ENCODE assay signal across 10 cellular contexts in genomic region chr1:153680120-153680403, GRCh38. TPM values are rescaled to one million over a fixed set of nuclear protein-coding genes. Genes with fewer than 3 reads are reported as not detected.
DNase-seq lines count a peak whose midpoint lies in the region; ATAC-seq and TF ChIP-seq lines count a peak whose summit lies in the region.
"Had no signal": no experiment of that assay in that cellular context is flagged by ENCODE, and none has a peak within 500 bp of the region (broad histone marks: within the 10 kb centered on the region; RNA-seq: fewer than 3 reads in every experiment).

No MANE protein-coding gene starts in this region.

- no peak for TF ChIP-seq EP300 in transverse colon (IDR thresholded peaks at IDR 0.05; ENCODE audit: low read depth)

- no peak for ATAC-seq in activated T-cell treated with anti-CD3 and anti-CD28 coated beads, Interleukin-2, amount 50 U/mL, for 72 hours (replicated peaks in 1 of 2)

- peaks cover 0 to 3% of the 10 kb centered on the region in 2 donors for H3K36me3 Mint-ChIP-seq in activated T-cell treated with anti-CD3 and anti-CD28 coated beads, Interleukin-2, amount 50 U/mL, for 72 hours (ENCODE audit: insufficient read depth in 2 of 2)
- no peaks in the 10 kb centered on the region for H3K36me3 Mint-ChIP-seq in activated T-cell treated with anti-CD3 and anti-CD28 coated beads, Interleukin-2, amount 50 U/mL, for 24 hours (ENCODE audit: low read depth)
- no peaks in the 10 kb centered on the region for H3K36me3 Mint-ChIP-seq in chondrocyte (ENCODE audit: low read depth)

- no peaks in the 10 kb centered on the region for H3K9me3 Mint-ChIP-seq in activated T-cell treated with anti-CD3 and anti-CD28 coated beads, Interleukin-2, amount 50 U/mL, for 72 hours
- H3K9me3 Mint-ChIP-seq in activated T-cell treated with anti-CD3 and anti-CD28 coated beads, Interleukin-2, amount 50 U/mL, for 24 hours = no peaks in the 10 kb centered on the region
- no peaks in the 10 kb centered on the region for H3K9me3 Mint-ChIP-seq in chondrocyte (ENCODE audit: low read depth)

- no peaks in the 10 kb centered on the region for H3K9me3 ChIP-seq in mesodermal cell (ENCODE audit: control insufficient read depth, low read length)
- no peaks in the 10 kb centered on the region for H3K9me3 ChIP-seq in transverse colon
- no peaks in the 10 kb centered on the region for H3K9me3 ChIP-seq in Peyer's patch

- DNase-seq in activated T-cell treated with anti-CD3 and anti-CD28 coated beads, Interleukin-2, amount 50 U/mL, for 72 hours = no peak
- DNase-seq in activated T-cell treated with anti-CD3 and anti-CD28 coated beads, Interleukin-2, amount 50 U/mL, for 24 hours = no peak
- DNase-seq in chondrocyte (ENCODE audit: low spot score) (no peak), transverse colon (no peak), NCI-H1417 (lab: John Stamatoyannopoulos, UW) (no peak), Peyer's patch (no peak), cerebellum (ENCODE audit: low spot score) (no peak)
- DNase-seq: foreskin keratinocyte had no signal

- peaks cover 25% of the 10 kb centered on the region for H3K4me1 Mint-ChIP-seq in activated T-cell treated with anti-CD3 and anti-CD28 coated beads, Interleukin-2, amount 50 U/mL, for 72 hours (ENCODE audit: low read depth)
- peaks cover 22% of the 10 kb centered on the region for H3K4me1 Mint-ChIP-seq in activated T-cell treated with anti-CD3 and anti-CD28 coated beads, Interleukin-2, amount 50 U/mL, for 24 hours (ENCODE audit: low read depth)
- peaks cover 18% of the 10 kb centered on the region for H3K4me1 Mint-ChIP-seq in chondrocyte (ENCODE audit: low read depth)

- H3K36me3 ChIP-seq in mesodermal cell (ENCODE audit: control insufficient read depth, insufficient read depth, low read length) (no peaks in the 10 kb centered on the region), transverse colon (no peaks in the 10 kb centered on the region), Peyer's patch (no peaks in the 10 kb centered on the region)

- peak overlapping the region; percentile 76 to 86 for H3K4me3 Mint-ChIP-seq in activated T-cell treated with anti-CD3 and anti-CD28 coated beads, Interleukin-2, amount 50 U/mL, for 72 hours
- no peak overlapping the region for H3K4me3 Mint-ChIP-seq in activated T-cell treated with anti-CD3 and anti-CD28 coated beads, Interleukin-2, amount 50 U/mL, for 24 hours
- peak overlapping the region; percentile 36 for H3K4me3 Mint-ChIP-seq in chondrocyte (ENCODE audit: unreplicated experiment)

- intact Hi-C loops in transverse colon (cut with DNase I; ENCODE audit: low total_unique reads) = no loop called here

- TF ChIP-seq POLR2A in transverse colon (IDR thresholded peaks at IDR 0.05) (no peak), Peyer's patch (IDR thresholded peaks at IDR 0.05) (no peak)

- 20 to 29% methylated on average over 1 to 5 of the region's 10 CpGs for WGBS in mesodermal cell (ENCODE audit: insufficient coverage in 2 of 2), 2 experiments
- 20 to 29% methylated on average over 1 to 10 of the region's 10 CpGs for WGBS in transverse colon (ENCODE audit: low coverage in 1 of 2), 2 donors

- H3K27ac Mint-ChIP-seq in activated T-cell treated with anti-CD3 and anti-CD28 coated beads, Interleukin-2, amount 50 U/mL, for 72 hours = no peak overlapping the region
- H3K27ac Mint-ChIP-seq in activated T-cell treated with anti-CD3 and anti-CD28 coated beads, Interleukin-2, amount 50 U/mL, for 24 hours = no peak overlapping the region
- no peak overlapping the region for H3K27ac Mint-ChIP-seq in chondrocyte (ENCODE audit: unreplicated experiment)

- H3K27me3 Mint-ChIP-seq in activated T-cell treated with anti-CD3 and anti-CD28 coated beads, Interleukin-2, amount 50 U/mL, for 72 hours (ENCODE audit: low read depth) = peaks cover 51% of the 10 kb centered on the region
- peaks cover 53% of the 10 kb centered on the region for H3K27me3 Mint-ChIP-seq in activated T-cell treated with anti-CD3 and anti-CD28 coated beads, Interleukin-2, amount 50 U/mL, for 24 hours
- peaks cover 39% of the 10 kb centered on the region for H3K27me3 Mint-ChIP-seq in chondrocyte (ENCODE audit: low read depth)

- H3K4me3 ChIP-seq in mesodermal cell (ENCODE audit: extremely low read depth, insufficient read depth, low read length, poor library complexity, severe bottlenecking) (peak overlapping the region; percentile 46), transverse colon (peak overlapping the region in 3 of 4 donors; percentile 16 to 53 (median 44)), Peyer's patch (peak overlapping the region in 1 of 4 donors; percentile 60)

- in situ Hi-C loops in transverse colon (cut with MboI; ENCODE audit: low pct_ligation_motif_present in 1 of 4, low pct_unique_long_range_greater_than_20kb in 1 of 4, low sequenced_read_pairs in 3 of 4) = loop anchor here in 1 of 4 donors (25.0 kb wide), 1 partner anchor 307 kb away; the partner anchor contains the start of genes JTB, RAB13 and RPS27

- H3K27me3 ChIP-seq in transverse colon = peaks cover 49% of the 10 kb centered on the region
- H3K27me3 ChIP-seq in Peyer's patch = peaks cover 0 to 22% of the 10 kb centered on the region in 2 donors

- H3K27ac ChIP-seq in mesodermal cell (ENCODE audit: low read depth, low read length, severe bottlenecking) (no peak overlapping the region), transverse colon (no peak overlapping the region), Peyer's patch (no peak overlapping the region)
- H3K27ac ChIP-seq: foreskin keratinocyte, parathyroid adenoma had no signal

- TF ChIP-seq CTCF in chondrocyte (IDR thresholded peaks at IDR 0.05) (no peak), transverse colon (IDR thresholded peaks at IDR 0.05) (no peak), Peyer's patch (IDR thresholded peaks at IDR 0.05) (no peak)

- H3K4me1 ChIP-seq in mesodermal cell (ENCODE audit: control insufficient read depth, insufficient read depth, low read length, poor library complexity, severe bottlenecking) (no peaks in the 10 kb centered on the region), transverse colon (peaks cover 10 to 27% (median 20%) of the 10 kb centered on the region in 4 donors), Peyer's patch (peaks cover 3 to 25% (median 19%) of the 10 kb centered on the region in 4 donors)
- H3K4me1 ChIP-seq: parathyroid adenoma had no signal

RNA-seq across cellular contexts. Expression of gene NPR1, which starts 1.6 kb away (rescaled TPM):
- under 1 TPM; 0.07 to 0.29 TPM for total RNA-seq in activated T-cell treated with anti-CD3 and anti-CD28 coated beads, Interleukin-2, amount 50 U/mL, for 72 hours
- total RNA-seq in chondrocyte (0.21 to 0.27 TPM in 2 of 3 replicates, not detected in the other), transverse colon (10 to 100 TPM in 3 of 4 donors, 1 to 10 TPM in 1; 9.8 to 25.1 (median 13.4) TPM), Peyer's patch (10 to 100 TPM in 2 of 4 donors, 1 to 10 TPM in 2; 5.0 to 17.3 (median 10.9) TPM), cerebellum (0.91 TPM)
- polyA plus RNA-seq in mesodermal cell (2013, experiment 1 of 2) = 7.4 TPM
- polyA plus RNA-seq in mesodermal cell (2013, experiment 2 of 2) = 5.7 TPM
- total RNA-seq: foreskin keratinocyte had no signal
- polyA plus RNA-seq: foreskin keratinocyte had no signal

RNA-seq across cellular contexts. Expression of gene ILF2, which starts 9.3 kb away (rescaled TPM):
- 100 to 1,000 TPM; 245 to 312 TPM for total RNA-seq in activated T-cell treated with anti-CD3 and anti-CD28 coated beads, Interleukin-2, amount 50 U/mL, for 72 hours
- 120 to 164 TPM (median 122 TPM) in 3 replicates for total RNA-seq in chondrocyte
- 369 TPM for polyA plus RNA-seq in mesodermal cell (2013, experiment 1 of 2)
- 367 TPM for polyA plus RNA-seq in mesodermal cell (2013, experiment 2 of 2)
- total RNA-seq in transverse colon = 100 to 1,000 TPM in 1 of 4 donors, 10 to 100 TPM in 3; 16.5 to 102 (median 66.5) TPM
- total RNA-seq in Peyer's patch = 10 to 100 TPM; 31.4 to 67.7 (median 47.2) TPM
- 122 TPM for total RNA-seq in cerebellum

RNA-seq across cellular contexts. Expression of gene SNAPIN, which starts 21.6 kb away (rescaled TPM):
- total RNA-seq in activated T-cell treated with anti-CD3 and anti-CD28 coated beads, Interleukin-2, amount 50 U/mL, for 72 hours = 10 to 100 TPM; 31.1 to 31.8 TPM
- 31.1 to 41.8 TPM (median 35.9 TPM) in 3 replicates for total RNA-seq in chondrocyte
- 33.3 TPM for polyA plus RNA-seq in mesodermal cell (2013, experiment 1 of 2)
- polyA plus RNA-seq in mesodermal cell (2013, experiment 2 of 2) = 32.8 TPM
- total RNA-seq in transverse colon = 10 to 100 TPM; 10.5 to 38.4 (median 27.4) TPM
- total RNA-seq in Peyer's patch = 10 to 100 TPM; 15.4 to 29.7 (median 28.1) TPM
- 32.0 TPM for total RNA-seq in cerebellum

RNA-seq across cellular contexts. Expression of gene CHTOP, which starts 46.2 kb away (rescaled TPM):
- 100 to 1,000 TPM in 1 of 2 donors, 10 to 100 TPM in 1; 95.8 to 107 TPM for total RNA-seq in activated T-cell treated with anti-CD3 and anti-CD28 coated beads, Interleukin-2, amount 50 U/mL, for 72 hours
- total RNA-seq in chondrocyte = 44.4 to 56.9 TPM (median 47.9 TPM) in 3 replicates
- 79.0 TPM for polyA plus RNA-seq in mesodermal cell (2013, experiment 1 of 2)
- polyA plus RNA-seq in mesodermal cell (2013, experiment 2 of 2) = 77.6 TPM
- 10 to 100 TPM; 35.2 to 86.1 (median 65.2) TPM for total RNA-seq in transverse colon
- 10 to 100 TPM; 53.8 to 80.8 (median 68.7) TPM for total RNA-seq in Peyer's patch
- total RNA-seq in cerebellum = 87.8 TPM

RNA-seq across cellular contexts. Expression of gene INTS3, which starts 47.8 kb away (rescaled TPM):
- total RNA-seq in activated T-cell treated with anti-CD3 and anti-CD28 coated beads, Interleukin-2, amount 50 U/mL, for 72 hours = 10 to 100 TPM; 62.6 to 70.8 TPM
- 48.6 to 61.0 TPM (median 49.1 TPM) in 3 replicates for total RNA-seq in chondrocyte
- 56.7 TPM for polyA plus RNA-seq in mesodermal cell (2013, experiment 1 of 2)
- 50.1 TPM for polyA plus RNA-seq in mesodermal cell (2013, experiment 2 of 2)
- 10 to 100 TPM; 26.1 to 35.6 (median 28.0) TPM for total RNA-seq in transverse colon
- total RNA-seq in Peyer's patch = 10 to 100 TPM; 24.3 to 75.1 (median 42.4) TPM
- 53.0 TPM for total RNA-seq in cerebellum
